In the genomic region with DNA sequence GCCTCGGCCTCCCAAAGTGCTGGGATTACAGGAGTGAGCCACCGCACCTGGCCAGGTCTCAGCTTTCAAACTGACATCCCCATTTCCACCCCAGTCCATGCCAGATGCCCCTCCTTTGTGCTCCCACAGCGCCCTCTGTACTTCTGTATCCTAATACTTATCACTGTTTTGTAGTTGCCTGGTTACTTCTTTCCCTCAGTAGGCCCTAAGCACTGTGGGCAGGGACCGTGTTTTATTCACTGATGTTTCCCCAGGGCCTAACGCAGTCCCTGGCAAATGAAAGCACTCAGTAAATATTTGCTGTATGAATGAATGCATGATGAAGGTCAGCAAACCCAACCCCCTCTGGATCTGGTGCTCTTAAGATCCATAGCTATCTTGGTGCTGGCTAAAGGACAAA, we compare ENCODE assay signal across 1 cellular context.
TF ChIP-seq lines count a peak whose summit lies in the region.

No MANE protein-coding gene starts in this region.

TF ChIP-seq in K562, 482 proteins besides CTCF, POLR2A, EP300 and RAD21:
- TF ChIP-seq, protein P1, sequence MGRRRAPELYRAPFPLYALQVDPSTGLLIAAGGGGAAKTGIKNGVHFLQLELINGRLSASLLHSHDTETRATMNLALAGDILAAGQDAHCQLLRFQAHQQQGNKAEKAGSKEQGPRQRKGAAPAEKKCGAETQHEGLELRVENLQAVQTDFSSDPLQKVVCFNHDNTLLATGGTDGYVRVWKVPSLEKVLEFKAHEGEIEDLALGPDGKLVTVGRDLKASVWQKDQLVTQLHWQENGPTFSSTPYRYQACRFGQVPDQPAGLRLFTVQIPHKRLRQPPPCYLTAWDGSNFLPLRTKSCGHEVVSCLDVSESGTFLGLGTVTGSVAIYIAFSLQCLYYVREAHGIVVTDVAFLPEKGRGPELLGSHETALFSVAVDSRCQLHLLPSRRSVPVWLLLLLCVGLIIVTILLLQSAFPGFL (CRISPR knock-in tag; IDR thresholded peaks at IDR 0.05) = no peak
- TF ChIP-seq BRD4 (IDR thresholded peaks at IDR 0.05) = no peak
- no peak for TF ChIP-seq ZSCAN32 (CRISPR knock-in tag; IDR thresholded peaks at IDR 0.05)
- no peak for TF ChIP-seq ZNF79 (CRISPR knock-in tag; IDR thresholded peaks at IDR 0.05; ENCODE audit: low read depth)
- TF ChIP-seq, protein P2, sequence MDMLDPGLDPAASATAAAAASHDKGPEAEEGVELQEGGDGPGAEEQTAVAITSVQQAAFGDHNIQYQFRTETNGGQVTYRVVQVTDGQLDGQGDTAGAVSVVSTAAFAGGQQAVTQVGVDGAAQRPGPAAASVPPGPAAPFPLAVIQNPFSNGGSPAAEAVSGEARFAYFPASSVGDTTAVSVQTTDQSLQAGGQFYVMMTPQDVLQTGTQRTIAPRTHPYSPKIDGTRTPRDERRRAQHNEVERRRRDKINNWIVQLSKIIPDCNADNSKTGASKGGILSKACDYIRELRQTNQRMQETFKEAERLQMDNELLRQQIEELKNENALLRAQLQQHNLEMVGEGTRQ (CRISPR knock-in tag; IDR thresholded peaks at IDR 0.05) = no peak
- TF ChIP-seq, protein P3, sequence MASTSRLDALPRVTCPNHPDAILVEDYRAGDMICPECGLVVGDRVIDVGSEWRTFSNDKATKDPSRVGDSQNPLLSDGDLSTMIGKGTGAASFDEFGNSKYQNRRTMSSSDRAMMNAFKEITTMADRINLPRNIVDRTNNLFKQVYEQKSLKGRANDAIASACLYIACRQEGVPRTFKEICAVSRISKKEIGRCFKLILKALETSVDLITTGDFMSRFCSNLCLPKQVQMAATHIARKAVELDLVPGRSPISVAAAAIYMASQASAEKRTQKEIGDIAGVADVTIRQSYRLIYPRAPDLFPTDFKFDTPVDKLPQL (IDR thresholded peaks at IDR 0.05; ENCODE audit: extremely low read depth, insufficient read length) = no peak
- TF ChIP-seq POLR2B (IDR thresholded peaks at IDR 0.05; ENCODE audit: low read depth, partially characterized antibody) = no peak
- no peak for TF ChIP-seq ZFP1 (CRISPR knock-in tag; IDR thresholded peaks at IDR 0.05)
- TF ChIP-seq, protein P4, sequence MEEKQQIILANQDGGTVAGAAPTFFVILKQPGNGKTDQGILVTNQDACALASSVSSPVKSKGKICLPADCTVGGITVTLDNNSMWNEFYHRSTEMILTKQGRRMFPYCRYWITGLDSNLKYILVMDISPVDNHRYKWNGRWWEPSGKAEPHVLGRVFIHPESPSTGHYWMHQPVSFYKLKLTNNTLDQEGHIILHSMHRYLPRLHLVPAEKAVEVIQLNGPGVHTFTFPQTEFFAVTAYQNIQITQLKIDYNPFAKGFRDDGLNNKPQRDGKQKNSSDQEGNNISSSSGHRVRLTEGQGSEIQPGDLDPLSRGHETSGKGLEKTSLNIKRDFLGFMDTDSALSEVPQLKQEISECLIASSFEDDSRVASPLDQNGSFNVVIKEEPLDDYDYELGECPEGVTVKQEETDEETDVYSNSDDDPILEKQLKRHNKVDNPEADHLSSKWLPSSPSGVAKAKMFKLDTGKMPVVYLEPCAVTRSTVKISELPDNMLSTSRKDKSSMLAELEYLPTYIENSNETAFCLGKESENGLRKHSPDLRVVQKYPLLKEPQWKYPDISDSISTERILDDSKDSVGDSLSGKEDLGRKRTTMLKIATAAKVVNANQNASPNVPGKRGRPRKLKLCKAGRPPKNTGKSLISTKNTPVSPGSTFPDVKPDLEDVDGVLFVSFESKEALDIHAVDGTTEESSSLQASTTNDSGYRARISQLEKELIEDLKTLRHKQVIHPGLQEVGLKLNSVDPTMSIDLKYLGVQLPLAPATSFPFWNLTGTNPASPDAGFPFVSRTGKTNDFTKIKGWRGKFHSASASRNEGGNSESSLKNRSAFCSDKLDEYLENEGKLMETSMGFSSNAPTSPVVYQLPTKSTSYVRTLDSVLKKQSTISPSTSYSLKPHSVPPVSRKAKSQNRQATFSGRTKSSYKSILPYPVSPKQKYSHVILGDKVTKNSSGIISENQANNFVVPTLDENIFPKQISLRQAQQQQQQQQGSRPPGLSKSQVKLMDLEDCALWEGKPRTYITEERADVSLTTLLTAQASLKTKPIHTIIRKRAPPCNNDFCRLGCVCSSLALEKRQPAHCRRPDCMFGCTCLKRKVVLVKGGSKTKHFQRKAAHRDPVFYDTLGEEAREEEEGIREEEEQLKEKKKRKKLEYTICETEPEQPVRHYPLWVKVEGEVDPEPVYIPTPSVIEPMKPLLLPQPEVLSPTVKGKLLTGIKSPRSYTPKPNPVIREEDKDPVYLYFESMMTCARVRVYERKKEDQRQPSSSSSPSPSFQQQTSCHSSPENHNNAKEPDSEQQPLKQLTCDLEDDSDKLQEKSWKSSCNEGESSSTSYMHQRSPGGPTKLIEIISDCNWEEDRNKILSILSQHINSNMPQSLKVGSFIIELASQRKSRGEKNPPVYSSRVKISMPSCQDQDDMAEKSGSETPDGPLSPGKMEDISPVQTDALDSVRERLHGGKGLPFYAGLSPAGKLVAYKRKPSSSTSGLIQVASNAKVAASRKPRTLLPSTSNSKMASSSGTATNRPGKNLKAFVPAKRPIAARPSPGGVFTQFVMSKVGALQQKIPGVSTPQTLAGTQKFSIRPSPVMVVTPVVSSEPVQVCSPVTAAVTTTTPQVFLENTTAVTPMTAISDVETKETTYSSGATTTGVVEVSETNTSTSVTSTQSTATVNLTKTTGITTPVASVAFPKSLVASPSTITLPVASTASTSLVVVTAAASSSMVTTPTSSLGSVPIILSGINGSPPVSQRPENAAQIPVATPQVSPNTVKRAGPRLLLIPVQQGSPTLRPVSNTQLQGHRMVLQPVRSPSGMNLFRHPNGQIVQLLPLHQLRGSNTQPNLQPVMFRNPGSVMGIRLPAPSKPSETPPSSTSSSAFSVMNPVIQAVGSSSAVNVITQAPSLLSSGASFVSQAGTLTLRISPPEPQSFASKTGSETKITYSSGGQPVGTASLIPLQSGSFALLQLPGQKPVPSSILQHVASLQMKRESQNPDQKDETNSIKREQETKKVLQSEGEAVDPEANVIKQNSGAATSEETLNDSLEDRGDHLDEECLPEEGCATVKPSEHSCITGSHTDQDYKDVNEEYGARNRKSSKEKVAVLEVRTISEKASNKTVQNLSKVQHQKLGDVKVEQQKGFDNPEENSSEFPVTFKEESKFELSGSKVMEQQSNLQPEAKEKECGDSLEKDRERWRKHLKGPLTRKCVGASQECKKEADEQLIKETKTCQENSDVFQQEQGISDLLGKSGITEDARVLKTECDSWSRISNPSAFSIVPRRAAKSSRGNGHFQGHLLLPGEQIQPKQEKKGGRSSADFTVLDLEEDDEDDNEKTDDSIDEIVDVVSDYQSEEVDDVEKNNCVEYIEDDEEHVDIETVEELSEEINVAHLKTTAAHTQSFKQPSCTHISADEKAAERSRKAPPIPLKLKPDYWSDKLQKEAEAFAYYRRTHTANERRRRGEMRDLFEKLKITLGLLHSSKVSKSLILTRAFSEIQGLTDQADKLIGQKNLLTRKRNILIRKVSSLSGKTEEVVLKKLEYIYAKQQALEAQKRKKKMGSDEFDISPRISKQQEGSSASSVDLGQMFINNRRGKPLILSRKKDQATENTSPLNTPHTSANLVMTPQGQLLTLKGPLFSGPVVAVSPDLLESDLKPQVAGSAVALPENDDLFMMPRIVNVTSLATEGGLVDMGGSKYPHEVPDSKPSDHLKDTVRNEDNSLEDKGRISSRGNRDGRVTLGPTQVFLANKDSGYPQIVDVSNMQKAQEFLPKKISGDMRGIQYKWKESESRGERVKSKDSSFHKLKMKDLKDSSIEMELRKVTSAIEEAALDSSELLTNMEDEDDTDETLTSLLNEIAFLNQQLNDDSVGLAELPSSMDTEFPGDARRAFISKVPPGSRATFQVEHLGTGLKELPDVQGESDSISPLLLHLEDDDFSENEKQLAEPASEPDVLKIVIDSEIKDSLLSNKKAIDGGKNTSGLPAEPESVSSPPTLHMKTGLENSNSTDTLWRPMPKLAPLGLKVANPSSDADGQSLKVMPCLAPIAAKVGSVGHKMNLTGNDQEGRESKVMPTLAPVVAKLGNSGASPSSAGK (IDR thresholded peaks at IDR 0.05) = no peak
- TF ChIP-seq SIN3B (IDR thresholded peaks at IDR 0.05; ENCODE audit: low read depth) = no peak
- TF ChIP-seq ZNF175 (CRISPR knock-in tag; IDR thresholded peaks at IDR 0.05; ENCODE audit: low read depth) = no peak
- no peak for TF ChIP-seq ZNF699 (CRISPR knock-in tag; IDR thresholded peaks at IDR 0.05; ENCODE audit: insufficient replicate concordance)
- no peak for TF ChIP-seq HNRNPK (IDR thresholded peaks at IDR 0.05; ENCODE audit: low read depth, low read length, poor library complexity, severe bottlenecking)
- TF ChIP-seq SOX6 (IDR thresholded peaks at IDR 0.05) = no peak
- no peak for TF ChIP-seq RNF2 (IDR thresholded peaks at IDR 0.05)
- TF ChIP-seq KLF1 (tag; IDR thresholded peaks at IDR 0.05) = no peak
- TF ChIP-seq XRCC3 (IDR thresholded peaks at IDR 0.05) = no peak
- no peak for TF ChIP-seq HCFC1 (IDR thresholded peaks at IDR 0.05; ENCODE audit: low read depth, low read length)
